Comparison of ENCODE assay signal across 8 cellular contexts in the genomic region with DNA sequence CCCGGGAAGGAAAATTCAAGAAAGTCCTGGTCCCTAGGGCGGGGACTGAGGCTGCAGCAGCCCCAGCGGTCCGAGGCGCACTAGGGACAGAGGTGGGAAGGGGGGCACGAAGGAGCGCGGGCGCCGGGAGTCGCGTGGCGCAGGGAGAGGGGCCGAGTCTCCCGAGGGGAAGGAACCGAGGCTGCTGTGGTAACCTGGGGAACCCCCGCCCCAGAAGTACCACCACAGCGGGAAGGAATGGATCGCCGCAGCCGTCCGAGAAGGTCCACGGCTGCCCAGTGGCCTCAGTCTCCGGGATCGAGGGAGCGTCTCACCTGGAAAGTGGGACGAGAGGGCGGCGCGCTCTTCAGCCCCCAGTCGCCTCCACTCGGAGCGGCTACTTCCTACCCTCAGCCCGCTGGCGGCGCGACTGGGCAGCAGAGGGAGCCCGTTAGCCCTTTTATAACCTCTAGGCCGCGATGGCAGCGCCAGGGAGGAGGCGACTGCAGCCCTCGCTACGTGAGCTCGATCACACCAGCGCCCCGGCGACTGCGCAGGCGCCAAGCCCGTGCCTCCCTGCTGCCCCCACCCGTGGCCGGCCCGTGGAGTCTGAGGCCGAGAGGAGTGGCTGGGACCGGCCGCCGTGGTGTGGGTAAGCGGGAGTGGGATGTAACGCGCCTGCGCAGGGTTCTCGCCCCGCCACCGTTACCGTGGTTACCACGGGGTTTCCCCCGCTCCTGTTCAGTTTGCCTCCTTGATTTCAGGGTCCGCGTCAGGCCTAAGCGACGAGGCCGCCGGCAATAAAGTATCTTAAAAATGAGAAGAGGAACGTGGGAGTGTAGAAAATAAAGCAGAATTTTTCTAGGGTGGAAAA. TPM values are rescaled to one million over a fixed set of nuclear protein-coding genes. Genes with fewer than 3 reads are reported as not detected.
DNase-seq lines count a peak whose midpoint lies in the region; TF ChIP-seq lines count a peak whose summit lies in the region.

A gene (minus strand): TSS at position 415 of the 853 bp plus-strand sequence. CDS start 21,983 bp downstream, outside the sequence.

- peak within 1 kb of the TSS; percentile 80 to 88 for H3K9ac ChIP-seq in stomach smooth muscle (ENCODE audit: low read length in 2 of 2)

- TF ChIP-seq CTCF in fibroblast of the aortic adventitia (IDR thresholded peaks at IDR 0.05; ENCODE audit: insufficient read depth, low read length) (peak; percentile 63), neural crest cell (conservative IDR thresholded peaks at IDR 0.05) (peak; percentile 70)

- H3K27ac Mint-ChIP-seq in neural crest cell (ENCODE audit: unreplicated experiment), result peak within 1 kb of the TSS; percentile 85

- H3K36me3 Mint-ChIP-seq in neural crest cell (ENCODE audit: low read depth), result peaks cover 3% of the 10 kb centered on the region

- DNase-seq in GDM1 (lab: John Stamatoyannopoulos, UW), result peak; percentile 99
- peak; percentile 89 to 96 for DNase-seq in HAP-1 (ENCODE audit: low spot score in 2 of 2)
- DNase-seq in MG63, result peak; percentile 97
- DNase-seq in SHP77 treated with DMSO at 0.1 percent for 48 hours (lab: John Stamatoyannopoulos, UW), result peak; percentile 71
- peak; percentile 99 for DNase-seq in activated effector memory CD4-positive, alpha-beta T cell treated with anti-CD3 and anti-CD28 coated beads, Interleukin-2, amount 50 U/mL, for 16 hours
- peak; percentile 97 for DNase-seq in fibroblast of the aortic adventitia (ENCODE audit: low read depth)
- DNase-seq in neural crest cell (ENCODE audit: low read depth, low spot score), result peak; percentile 92

- no peaks in the 10 kb centered on the region for H3K9me3 ChIP-seq in HAP-1
- no peaks in the 10 kb centered on the region for H3K9me3 ChIP-seq in MG63
- no peaks in the 10 kb centered on the region for H3K9me3 ChIP-seq in stomach smooth muscle (ENCODE audit: control insufficient read depth in 2 of 2, low read length in 2 of 2)

- in situ Hi-C loops in HAP-1 (cut with MboI; ENCODE audit: low sequenced_read_pairs), result no loop called here

- H3K27ac ChIP-seq in stomach smooth muscle (ENCODE audit: low read length), result peak within 1 kb of the TSS; percentile 91

- H3K4me1 ChIP-seq in HAP-1 (peaks cover 8% of the 10 kb centered on the region; the same call in 1 of the 2 replicates), stomach smooth muscle (ENCODE audit: control insufficient read depth, insufficient read depth, low read length) (peaks cover 17% of the 10 kb centered on the region)

- no peaks in the 10 kb centered on the region for H3K9me3 Mint-ChIP-seq in neural crest cell

- peak within 1 kb of the TSS; percentile 92 for H3K4me3 Mint-ChIP-seq in neural crest cell

- no peaks in the 10 kb centered on the region for H3K27me3 ChIP-seq in HAP-1 (ENCODE audit: low read depth)
- no peaks in the 10 kb centered on the region for H3K27me3 ChIP-seq in MG63
- H3K27me3 ChIP-seq in stomach smooth muscle (ENCODE audit: control insufficient read depth in 1 of 2, insufficient read depth in 2 of 2, low read length in 2 of 2), result no peaks in the 10 kb centered on the region

- H3K36me3 ChIP-seq in HAP-1 (replicated peaks) (no peaks in the 10 kb centered on the region), MG63 (no peaks in the 10 kb centered on the region), stomach smooth muscle (ENCODE audit: control insufficient read depth in 2 of 2, insufficient read depth in 2 of 2, low read length in 2 of 2) (peaks cover 0 to 3% of the 10 kb centered on the region in 2 donors)

- no peaks in the 10 kb centered on the region for H3K27me3 Mint-ChIP-seq in neural crest cell (ENCODE audit: low read depth)

- H3K4me1 Mint-ChIP-seq in neural crest cell, result peaks cover 38% of the 10 kb centered on the region

- H3K4me3 ChIP-seq in HAP-1, result peak within 1 kb of the TSS; percentile 81
- H3K4me3 ChIP-seq in MG63, result peak within 1 kb of the TSS; percentile 88
- H3K4me3 ChIP-seq in fibroblast of the aortic adventitia (ENCODE audit: low read depth, low read length), result peak within 1 kb of the TSS; percentile 91
- peak within 1 kb of the TSS; percentile 92 to 97 for H3K4me3 ChIP-seq in stomach smooth muscle (ENCODE audit: low read length in 2 of 2)

RNA-seq across cellular contexts. Expression of the gene that starts here (rescaled TPM):
- 65.9 and 77.0 TPM in 2 replicates for total RNA-seq in MG63 (2014; rRNA removed; shearing (Covaris generic); ENCODE audit: low replicate concordance)
- total RNA-seq in fibroblast of the aortic adventitia (ENCODE audit: low replicate concordance) (159 and 170 TPM in 2 replicates), neural crest cell (32.2 and 36.0 TPM in 2 replicates)

Comparison
In these comparisons a context has a peak if more than half of its experiments do, and no peak if none do; other contexts are left out.
1. Peak in every context shown above with its lines: DNase-seq, H3K4me3 ChIP-seq and H3K27ac ChIP-seq.